1 cellular context compared by ENCODE assay signal in genomic region chr1:226029093-226029496, GRCh38.
TF ChIP-seq lines count a peak whose summit lies in the region.

No MANE protein-coding gene starts in this region.

TF ChIP-seq in K562, 482 proteins besides CTCF, POLR2A, EP300 and RAD21 (continued from another document):
- peak; percentile 57; the same call in 1 of the 2 replicates for TF ChIP-seq ZNF395 (CRISPR knock-in tag; IDR thresholded peaks at IDR 0.05)
- TF ChIP-seq ZNF124 (CRISPR knock-in tag; IDR thresholded peaks at IDR 0.05) = no peak
- no peak for TF ChIP-seq KLF10 (CRISPR knock-in tag; IDR thresholded peaks at IDR 0.05)
- TF ChIP-seq SRSF3 (IDR thresholded peaks at IDR 0.05; ENCODE audit: insufficient read depth, low read length) = no peak
- no peak for TF ChIP-seq RFX1 (IDR thresholded peaks at IDR 0.05)
- no peak for TF ChIP-seq VEZF1 (CRISPR knock-in tag; IDR thresholded peaks at IDR 0.05)
- no peak for TF ChIP-seq TBP (optimal IDR thresholded peaks at IDR 0.05; ENCODE audit: low read depth, low read length)
- no peak for TF ChIP-seq ZNF146 (CRISPR knock-in tag; IDR thresholded peaks at IDR 0.05; ENCODE audit: unreplicated experiment)
- no peak for TF ChIP-seq JUND (IDR thresholded peaks at IDR 0.05; ENCODE audit: borderline replicate concordance, low read depth, low read length)
- TF ChIP-seq JUND (tag; IDR thresholded peaks at IDR 0.05; ENCODE audit: borderline replicate concordance, low read depth, low read length) = peak; percentile 35; the same call in 1 of the 3 replicates
- peak; percentile 25; the same call in 1 of the 2 replicates for TF ChIP-seq ATF7 (IDR thresholded peaks at IDR 0.05)
- TF ChIP-seq ZSCAN29 (IDR thresholded peaks at IDR 0.05) = no peak
